Comparison of ENCODE assay signal across 8 cellular contexts in the genomic region with DNA sequence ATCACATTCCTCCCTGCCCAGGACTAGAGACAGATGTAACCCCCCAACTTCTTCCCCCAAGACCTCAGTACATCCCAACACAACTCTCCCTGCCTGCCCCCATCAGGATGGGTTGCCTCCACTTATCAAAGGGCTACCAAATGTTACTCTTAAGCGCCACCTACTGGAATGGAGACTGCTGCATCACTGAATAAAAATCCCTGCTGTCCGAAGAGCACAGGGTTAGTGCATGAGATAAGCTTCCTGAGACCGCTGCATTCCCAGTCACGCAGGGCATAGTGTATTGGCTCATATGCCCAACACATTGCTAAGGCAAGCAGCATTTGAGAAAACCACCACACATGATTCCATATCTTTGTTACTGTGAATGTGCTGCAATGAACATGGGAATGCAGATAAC.
DNase-seq lines count a peak whose midpoint lies in the region; ATAC-seq and TF ChIP-seq lines count a peak whose summit lies in the region.

No MANE protein-coding gene starts in this region.

- TF ChIP-seq CTCF in GM12872 (IDR thresholded peaks at IDR 0.05; ENCODE audit: insufficient read depth, low read depth, low read length) = peak; percentile 38
- TF ChIP-seq CTCF in liver (IDR thresholded peaks at IDR 0.05; ENCODE audit: low read depth, low read length, missing input control) = peak; percentile 15
- TF ChIP-seq CTCF in prostate gland (IDR thresholded peaks at IDR 0.05) = no peak

- DNase-seq in SW480 (ENCODE audit: low spot score) (peak; percentile 11), GF-D8 (lab: John Stamatoyannopoulos, UW) (no peak), retina (no peak), prostate gland (ENCODE audit: low spot score) (no peak)
- no peak for DNase-seq in activated CD8-positive, alpha-beta memory T cell treated with anti-CD3 and anti-CD28 coated beads, Interleukin-2, amount 10 ng/mL, durations not matched to agents 7 days and 5 days

- H3K9me3 ChIP-seq in liver (ENCODE audit: control insufficient read depth in 4 of 4, low read length in 3 of 4) (no peaks in the 10 kb centered on the region), prostate gland (no peaks in the 10 kb centered on the region)

- H3K4me1 ChIP-seq in liver (ENCODE audit: control insufficient read depth in 4 of 4, insufficient read depth in 4 of 4, low read length in 3 of 4) (no peaks in the 10 kb centered on the region), prostate gland (replicated peaks) (no peaks in the 10 kb centered on the region)

- TF ChIP-seq POLR2A in prostate gland (IDR thresholded peaks at IDR 0.05) = no peak

- H3K4me3 ChIP-seq in liver (ENCODE audit: low read depth in 1 of 3, low read length in 3 of 3) (no peak overlapping the region), prostate gland (no peak overlapping the region)

- peaks cover 0 to 3% (median 0%) of the 10 kb centered on the region in 4 donors for H3K27me3 ChIP-seq in liver (ENCODE audit: control insufficient read depth in 4 of 4, insufficient read depth in 4 of 4, low read length in 3 of 4)
- no peaks in the 10 kb centered on the region for H3K27me3 ChIP-seq in prostate gland (replicated peaks; ENCODE audit: insufficient read depth)

- CTCF ChIA-PET in activated CD8-positive, alpha-beta memory T cell treated with anti-CD3 and anti-CD28 coated beads, Interleukin-2, amount 10 ng/mL, durations not matched to agents 7 days and 5 days (lab: Charles Lee) = no interaction called here

- H3K9ac ChIP-seq in liver (ENCODE audit: low read depth in 1 of 2, low read length in 2 of 2) = no peak overlapping the region

- H3K9me3 Mint-ChIP-seq in activated CD8-positive, alpha-beta memory T cell treated with anti-CD3 and anti-CD28 coated beads, Interleukin-2, amount 10 ng/mL, durations not matched to agents 7 days and 5 days (ENCODE audit: low read depth) = no peaks in the 10 kb centered on the region

- no peak overlapping the region for H3K27ac Mint-ChIP-seq in activated CD8-positive, alpha-beta memory T cell treated with anti-CD3 and anti-CD28 coated beads, Interleukin-2, amount 10 ng/mL, durations not matched to agents 7 days and 5 days

- H3K36me3 ChIP-seq in liver (ENCODE audit: control insufficient read depth in 4 of 4, insufficient read depth in 3 of 4, low read depth in 1 of 4, low read length in 3 of 4) (no peaks in the 10 kb centered on the region), prostate gland (no peaks in the 10 kb centered on the region)

- H3K4me1 Mint-ChIP-seq in activated CD8-positive, alpha-beta memory T cell treated with anti-CD3 and anti-CD28 coated beads, Interleukin-2, amount 10 ng/mL, durations not matched to agents 7 days and 5 days = no peaks in the 10 kb centered on the region

- H3K36me3 Mint-ChIP-seq in activated CD8-positive, alpha-beta memory T cell treated with anti-CD3 and anti-CD28 coated beads, Interleukin-2, amount 10 ng/mL, durations not matched to agents 7 days and 5 days = no peaks in the 10 kb centered on the region

- 28% methylated on average over 4 of the region's 4 CpGs for WGBS in liver
- 61% methylated on average over 4 of the region's 4 CpGs for WGBS in prostate gland

- H3K4me3 Mint-ChIP-seq in activated CD8-positive, alpha-beta memory T cell treated with anti-CD3 and anti-CD28 coated beads, Interleukin-2, amount 10 ng/mL, durations not matched to agents 7 days and 5 days = no peak overlapping the region

- ATAC-seq in HG03342 (IDR thresholded peaks at IDR 0.05; ENCODE audit: unreplicated experiment) = peak; percentile 64
- no peak for ATAC-seq in activated CD8-positive, alpha-beta memory T cell treated with anti-CD3 and anti-CD28 coated beads, Interleukin-2, amount 10 ng/mL, durations not matched to agents 7 days and 5 days

- no peaks in the 10 kb centered on the region for H3K27me3 Mint-ChIP-seq in activated CD8-positive, alpha-beta memory T cell treated with anti-CD3 and anti-CD28 coated beads, Interleukin-2, amount 10 ng/mL, durations not matched to agents 7 days and 5 days

- intact Hi-C loops in prostate gland (cut with DNase I) = no loop called here

- H3K27ac ChIP-seq in liver (ENCODE audit: low read depth in 1 of 2, low read length in 2 of 2) (no peak overlapping the region), prostate gland (no peak overlapping the region)

- TF ChIP-seq RAD21 in liver (IDR thresholded peaks at IDR 0.05) = peak in 1 of 2 donors; percentile 34

TF ChIP-seq in liver, 16 proteins besides CTCF, POLR2A, EP300 and RAD21:
- TF ChIP-seq FOXA1 (IDR thresholded peaks at IDR 0.05) (no peak), HNF4A (conservative IDR thresholded peaks at IDR 0.05) (no peak), SP1 (IDR thresholded peaks at IDR 0.05) (no peak), NR2F2 (IDR thresholded peaks at IDR 0.05) (no peak), MAX (IDR thresholded peaks at IDR 0.05) (no peak), FOXA2 (IDR thresholded peaks at IDR 0.05) (no peak), ATF3 (IDR thresholded peaks at IDR 0.05) (no peak), HNF4G (IDR thresholded peaks at IDR 0.05) (no peak), JUND (IDR thresholded peaks at IDR 0.05) (no peak)
- TF ChIP-seq, protein P1, sequence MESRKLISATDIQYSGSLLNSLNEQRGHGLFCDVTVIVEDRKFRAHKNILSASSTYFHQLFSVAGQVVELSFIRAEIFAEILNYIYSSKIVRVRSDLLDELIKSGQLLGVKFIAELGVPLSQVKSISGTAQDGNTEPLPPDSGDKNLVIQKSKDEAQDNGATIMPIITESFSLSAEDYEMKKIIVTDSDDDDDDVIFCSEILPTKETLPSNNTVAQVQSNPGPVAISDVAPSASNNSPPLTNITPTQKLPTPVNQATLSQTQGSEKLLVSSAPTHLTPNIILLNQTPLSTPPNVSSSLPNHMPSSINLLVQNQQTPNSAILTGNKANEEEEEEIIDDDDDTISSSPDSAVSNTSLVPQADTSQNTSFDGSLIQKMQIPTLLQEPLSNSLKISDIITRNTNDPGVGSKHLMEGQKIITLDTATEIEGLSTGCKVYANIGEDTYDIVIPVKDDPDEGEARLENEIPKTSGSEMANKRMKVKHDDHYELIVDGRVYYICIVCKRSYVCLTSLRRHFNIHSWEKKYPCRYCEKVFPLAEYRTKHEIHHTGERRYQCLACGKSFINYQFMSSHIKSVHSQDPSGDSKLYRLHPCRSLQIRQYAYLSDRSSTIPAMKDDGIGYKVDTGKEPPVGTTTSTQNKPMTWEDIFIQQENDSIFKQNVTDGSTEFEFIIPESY (IDR thresholded peaks at IDR 0.05) = no peak

Comparison
In these comparisons a context has a peak if more than half of its experiments do, and no peak if none do; other contexts are left out.
1. CTCF ChIP-seq: peak in GM12872 (single experiment) and liver (single experiment); none in prostate gland (0 of 4).